In the genomic region with DNA sequence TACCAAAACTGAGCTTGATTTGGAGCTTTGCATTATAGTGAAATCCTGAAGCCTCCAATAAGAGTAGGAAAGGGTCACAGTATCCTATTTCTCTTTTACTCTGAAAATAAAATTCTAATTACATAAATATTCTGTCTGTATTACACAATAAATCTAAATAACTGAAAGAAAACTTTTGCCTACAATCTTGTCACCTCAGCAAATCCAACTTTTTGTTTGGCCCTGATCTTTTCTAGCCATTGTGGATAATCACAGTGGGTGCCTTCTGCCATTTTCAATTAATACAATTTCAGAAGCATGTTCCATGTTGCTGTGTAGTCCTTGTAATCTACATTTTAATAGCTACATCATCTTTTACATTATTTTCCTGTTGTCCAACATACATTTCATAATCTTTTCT, we compare ENCODE assay signal across 20 cellular contexts. TPM values are rescaled to one million over a fixed set of nuclear protein-coding genes. Genes with fewer than 3 reads are reported as not detected.
DNase-seq lines count a peak whose midpoint lies in the region; ATAC-seq, FAIRE-seq and TF ChIP-seq lines count a peak whose summit lies in the region.
"Had no signal": no experiment of that assay in that cellular context is flagged by ENCODE, and none has a peak within 500 bp of the region (broad histone marks: within the 10 kb centered on the region; RNA-seq: fewer than 3 reads in every experiment).

No MANE protein-coding gene starts in this region.

- no peak overlapping the region for H3K9ac ChIP-seq in K562 (ENCODE audit: insufficient read depth in 1 of 2, low read depth in 2 of 2, low read length in 2 of 2)

- H3K9me3 ChIP-seq in A549 (peaks cover 3% of the 10 kb centered on the region; the same call in 1 of the 3 replicates), K562 (replicated peaks; ENCODE audit: control insufficient read depth, insufficient read depth, low read depth, low read length) (no peaks in the 10 kb centered on the region)
- H3K9me3 ChIP-seq: BE2C had no signal

- H3K27me3 ChIP-seq in HL-60 (ENCODE audit: insufficient read depth, poor library complexity, severe bottlenecking) (no peaks in the 10 kb centered on the region), K562 (ENCODE audit: control insufficient read depth in 2 of 2, insufficient read depth in 2 of 2, low read length in 2 of 2) (no peaks in the 10 kb centered on the region)

- peak overlapping the region; percentile 4 for H3K27ac Mint-ChIP-seq in activated CD4-positive, alpha-beta T cell treated with anti-CD3 and anti-CD28 coated beads, Interleukin-2, amount 10 ng/mL, durations not matched to agents 7 days and 5 days
- H3K27ac Mint-ChIP-seq in activated CD4-positive, alpha-beta T cell treated with anti-CD3 and anti-CD28 coated beads for 36 hours = no peak overlapping the region
- H3K27ac Mint-ChIP-seq: HFFc6 had no signal

- no peaks in the 10 kb centered on the region for H3K36me3 ChIP-seq in K562 (ENCODE audit: control insufficient read depth, insufficient read depth, low read length)
- H3K36me3 ChIP-seq: BE2C had no signal

- TF ChIP-seq POLR2A in A549 (IDR thresholded peaks at IDR 0.05; ENCODE audit: low read length) (no peak), K562 (conservative IDR thresholded peaks at IDR 0.05) (no peak)

- H3K4me3 Mint-ChIP-seq in activated CD4-positive, alpha-beta T cell treated with anti-CD3 and anti-CD28 coated beads, Interleukin-2, amount 10 ng/mL, durations not matched to agents 7 days and 5 days = no peak overlapping the region
- H3K4me3 Mint-ChIP-seq in activated CD4-positive, alpha-beta T cell treated with anti-CD3 and anti-CD28 coated beads for 36 hours = no peak overlapping the region
- H3K4me3 Mint-ChIP-seq: CD14-positive monocyte, HFFc6 had no signal

- no peak for DNase-seq in activated CD4-positive, alpha-beta T cell treated with anti-CD3 and anti-CD28 coated beads, Interleukin-2, amount 10 ng/mL, durations not matched to agents 7 days and 5 days
- DNase-seq in activated CD4-positive, alpha-beta T cell treated with anti-CD3 and anti-CD28 coated beads for 36 hours = no peak
- DNase-seq in A549 (ENCODE audit: low read depth in 1 of 2, low spot score in 1 of 2) (no peak), HL-60 (ENCODE audit: low read depth in 1 of 2, low spot score in 1 of 2) (no peak), K562 (ENCODE audit: extremely low read depth in 1 of 4, low spot score in 3 of 4) (no peak), NCI-H2171 (lab: John Stamatoyannopoulos, UW) (no peak)
- DNase-seq: ACHN; BE2C; CD4-positive, alpha-beta memory T cell; DMS153; DMS79; GDM1; GOT3; H7; HFFc6 had no signal

- ATAC-seq in activated CD4-positive, alpha-beta T cell treated with anti-CD3 and anti-CD28 coated beads for 36 hours = no peak
- no peak for ATAC-seq in A549
- no peak for ATAC-seq in K562
- ATAC-seq in SK-N-SH treated with all-trans-retinoic acid at 6 μM for 48 hours = no peak
- ATAC-seq: HCT116, HepG2 had no signal

- H3K4me2 ChIP-seq in A549 (no peak overlapping the region), K562 (ENCODE audit: insufficient read depth, low read length) (no peak overlapping the region)

- H3K27me3 Mint-ChIP-seq in activated CD4-positive, alpha-beta T cell treated with anti-CD3 and anti-CD28 coated beads, Interleukin-2, amount 10 ng/mL, durations not matched to agents 7 days and 5 days = peaks cover 17% of the 10 kb centered on the region
- peaks cover 9% of the 10 kb centered on the region for H3K27me3 Mint-ChIP-seq in activated CD4-positive, alpha-beta T cell treated with anti-CD3 and anti-CD28 coated beads for 36 hours

- intact Hi-C loops in activated CD4-positive, alpha-beta T cell treated with anti-CD3 and anti-CD28 coated beads for 36 hours (cut with DNase I, micrococcal nuclease) = no loop called here
- intact Hi-C loops in K562 (cut with micrococcal nuclease) = loop anchor here (2.0 kb wide), 1 partner anchor 38 kb away; no protein-coding TSS in a partner anchor

- H4K20me1 ChIP-seq in K562 (replicated peaks; ENCODE audit: control insufficient read depth, insufficient read depth, low read length) = no peaks in the 10 kb centered on the region

- H3K36me3 Mint-ChIP-seq in activated CD4-positive, alpha-beta T cell treated with anti-CD3 and anti-CD28 coated beads, Interleukin-2, amount 10 ng/mL, durations not matched to agents 7 days and 5 days (ENCODE audit: low read depth) = peaks cover 11% of the 10 kb centered on the region
- H3K36me3 Mint-ChIP-seq in activated CD4-positive, alpha-beta T cell treated with anti-CD3 and anti-CD28 coated beads for 36 hours (ENCODE audit: low read depth) = no peaks in the 10 kb centered on the region
- H3K36me3 Mint-ChIP-seq: CD14-positive monocyte had no signal

- CTCF ChIA-PET in activated CD4-positive, alpha-beta T cell treated with anti-CD3 and anti-CD28 coated beads, Interleukin-2, amount 10 ng/mL, durations not matched to agents 7 days and 5 days (lab: Charles Lee) = interaction anchor here (0.5 to 1.0 kb wide), 5 partner anchors 20 to 493 kb away, joined by 3 to 4 read pairs (median 3); no protein-coding TSS in a partner anchor
- CTCF ChIA-PET in activated CD4-positive, alpha-beta T cell treated with anti-CD3 and anti-CD28 coated beads for 36 hours (lab: Charles Lee) = interaction anchor here (1.0 to 1.1 kb wide), 2 partner anchors 10 to 135 kb away, joined by 3 to 5 read pairs; no protein-coding TSS in a partner anchor
- CTCF ChIA-PET in A549 (lab: Yijun Ruan, JAX) = no interaction called here
- CTCF ChIA-PET in K562 (lab: Yijun Ruan, JAX; ENCODE audit: low intra/inter-chr PET ratio) = no interaction called here

- H3K4me1 ChIP-seq in A549 (no peaks in the 10 kb centered on the region), K562 (replicated peaks in 1 of 2; ENCODE audit: control insufficient read depth in 2 of 2, insufficient read depth in 2 of 2, low read length in 2 of 2) (peaks cover 10 to 17% of the 10 kb centered on the region in 2 experiments; a peak in 4 of 5 replicates)
- H3K4me1 ChIP-seq: BE2C had no signal

- FAIRE-seq in A549 (lab: Jason Lieb, UNC) = no peak
- no peak for FAIRE-seq in K562 (lab: Jason Lieb, UNC)
- FAIRE-seq: HepG2 had no signal

- H3K9me3 Mint-ChIP-seq in activated CD4-positive, alpha-beta T cell treated with anti-CD3 and anti-CD28 coated beads, Interleukin-2, amount 10 ng/mL, durations not matched to agents 7 days and 5 days = peaks cover 14% of the 10 kb centered on the region
- H3K9me3 Mint-ChIP-seq in activated CD4-positive, alpha-beta T cell treated with anti-CD3 and anti-CD28 coated beads for 36 hours (ENCODE audit: low read depth) = peaks cover 3% of the 10 kb centered on the region
- H3K9me3 Mint-ChIP-seq: HFFc6 had no signal

- H3K9me1 ChIP-seq in K562 (ENCODE audit: control insufficient read depth, insufficient read depth, low read length) = no peaks in the 10 kb centered on the region

- BruUV-seq in K562 (replicated peaks; lab: Mats Ljungman, UMichigan) = no TSS peak

- peak overlapping the region; percentile 35; the same call in 1 of the 2 replicates for H2AFZ ChIP-seq in K562 (ENCODE audit: low read depth, low read length)

- TF ChIP-seq EP300 in A549 (IDR thresholded peaks at IDR 0.05) (no peak), K562 (IDR thresholded peaks at IDR 0.05; ENCODE audit: low read length) (no peak)

- H3K4me3 ChIP-seq in A549 = no peak overlapping the region
- H3K4me3 ChIP-seq in HL-60 (replicated peaks; ENCODE audit: insufficient read depth, low read length) = no peak overlapping the region
- no peak overlapping the region for H3K4me3 ChIP-seq in K562

- H3K79me2 ChIP-seq in K562 (ENCODE audit: control insufficient read depth, insufficient read depth, low read length) = no peaks in the 10 kb centered on the region

- in situ Hi-C loops in K562 (cut with MboI) = no loop called here

- POLR2A ChIA-PET in activated CD4-positive, alpha-beta T cell treated with anti-CD3 and anti-CD28 coated beads, Interleukin-2, amount 10 ng/mL, durations not matched to agents 7 days and 5 days (lab: Charles Lee) = interaction anchor here (1.4 kb wide), 1 partner anchor 30 kb away, joined by 3 read pairs; the partner anchor contains the start of gene TIPARP
- POLR2A ChIA-PET in activated CD4-positive, alpha-beta T cell treated with anti-CD3 and anti-CD28 coated beads for 36 hours (lab: Charles Lee) = no interaction called here
- POLR2A ChIA-PET in A549 (lab: Yijun Ruan, JAX) = no interaction called here
- POLR2A ChIA-PET in K562 (lab: Yijun Ruan, JAX) = interaction anchor here (1.1 to 1.2 kb wide), 2 partner anchors 10 to 116 kb away, joined by 5 read pairs; no protein-coding TSS in a partner anchor

- TF ChIP-seq RAD21 in A549 (conservative IDR thresholded peaks at IDR 0.05 in 1 of 2, IDR thresholded peaks at IDR 0.05 in 1 of 2) (no peak), K562 (CRISPR knock-in tag; conservative IDR thresholded peaks at IDR 0.05 in 1 of 2, IDR thresholded peaks at IDR 0.05 in 1 of 2) (no peak)

- H3K27ac ChIP-seq in A549 = no peak overlapping the region
- peak overlapping the region; percentile 67 for H3K27ac ChIP-seq in HL-60 (replicated peaks)
- no peak overlapping the region for H3K27ac ChIP-seq in K562 (ENCODE audit: extremely low read depth, low read depth, low read length)
- H3K27ac ChIP-seq: 22Rv1 had no signal

- TF ChIP-seq CTCF in A549 (IDR thresholded peaks at IDR 0.05) (no peak), HL-60 (IDR thresholded peaks at IDR 0.05; ENCODE audit: insufficient read depth, low read length) (no peak), K562 (IDR thresholded peaks at IDR 0.05 in 2 of 3, conservative IDR thresholded peaks at IDR 0.05 in 1 of 3; ENCODE audit: insufficient read depth in 2 of 3, low read depth in 1 of 3, low read length in 3 of 3) (no peak)

- peaks cover 28% of the 10 kb centered on the region for H3K4me1 Mint-ChIP-seq in activated CD4-positive, alpha-beta T cell treated with anti-CD3 and anti-CD28 coated beads, Interleukin-2, amount 10 ng/mL, durations not matched to agents 7 days and 5 days
- peaks cover 13% of the 10 kb centered on the region for H3K4me1 Mint-ChIP-seq in activated CD4-positive, alpha-beta T cell treated with anti-CD3 and anti-CD28 coated beads for 36 hours

RNA-seq across cellular contexts. Expression of gene TIPARP, which starts 29.4 kb away (rescaled TPM):
- 10 to 100 TPM; 58.0 to 66.0 TPM for total RNA-seq in activated CD4-positive, alpha-beta T cell treated with anti-CD3 and anti-CD28 coated beads, Interleukin-2, amount 10 ng/mL, durations not matched to agents 7 days and 5 days
- 10 to 100 TPM; 18.5 to 23.5 TPM for total RNA-seq in activated CD4-positive, alpha-beta T cell treated with anti-CD3 and anti-CD28 coated beads for 36 hours
- 16.5 and 16.7 TPM in 2 replicates for polyA plus RNA-seq in A549 (2011; rRNA removed)
- polyA plus RNA-seq in A549 (2012; cell fraction: cytosol; rRNA removed) = 8.3 and 10.4 TPM in 2 replicates
- 6.4 and 9.5 TPM in 2 replicates for polyA plus RNA-seq in A549 (2012; cell fraction: nucleus; rRNA removed)
- 11.8 to 13.8 TPM (median 13.3 TPM) in 3 replicates for polyA plus RNA-seq in A549 (2017; fragmentation: RNase III; extraction: RNeasy Plus Mini Kit Qiagen cat#74134 plus additional on column Dnase treatment)
- polyA minus RNA-seq in A549 (2011; rRNA and poly(A)+ RNA removed) = 32.6 and 35.8 TPM in 2 replicates
- total RNA-seq in K562 (2011; cell fraction: chromatin; rRNA removed; ENCODE audit: low replicate concordance) = 28.7 and 54.2 TPM in 2 replicates
- total RNA-seq in K562 (2011; cell fraction: nucleolus; rRNA removed) = 10.3 and 12.6 TPM in 2 replicates
- 17.4 and 19.8 TPM in 2 replicates for total RNA-seq in K562 (2011; cell fraction: nucleoplasm; rRNA removed)
- total RNA-seq in K562 (2014; rRNA removed) = 15.1 and 15.8 TPM in 2 replicates
- 23.6 and 27.5 TPM in 2 replicates for total RNA-seq in K562 (2014; rRNA removed; fragmentation: Illumina TruSeq; extraction: Trizol)
- total RNA-seq in K562 (2015; rRNA removed; fragmentation: Illumina TruSeq; extraction: Trizol) = 29.4 TPM in 2 replicates
- 14.6 and 16.1 TPM in 2 replicates for total RNA-seq in K562 (2021)
- polyA plus RNA-seq in K562 (2011; rRNA removed) = 11.9 and 12.2 TPM in 2 replicates
- 3.2 and 4.4 TPM in 2 replicates for polyA plus RNA-seq in K562 (2011; cell fraction: cytosol; rRNA removed)
- polyA plus RNA-seq in K562 (2011; cell fraction: nucleus; rRNA removed) = 9.7 and 13.4 TPM in 2 replicates
- polyA plus RNA-seq in K562 (2012) = 15.9 and 21.4 TPM in 2 replicates
- 18.3 and 20.4 TPM in 2 replicates for polyA plus RNA-seq in K562 (2014; fragmentation: Illumina TruSeq; extraction: Trizol)
- polyA plus RNA-seq in K562 (2014; fragmentation: Nextera tagmentation; extraction: Ambion mirVana) = 1 to 10 TPM; 2.4 to 3.5 TPM
- polyA plus RNA-seq in K562 (2014; rRNA removed) = 8.3 and 9.8 TPM in 2 replicates
- 16.7 and 20.8 TPM in 2 replicates for polyA minus RNA-seq in K562 (2011; rRNA and poly(A)+ RNA removed)
- polyA minus RNA-seq in K562 (2011; cell fraction: cytosol; rRNA and poly(A)+ RNA removed) = 9.1 and 11.1 TPM in 2 replicates
- 17.1 and 47.2 TPM in 2 replicates for polyA minus RNA-seq in K562 (2011; cell fraction: nucleus; rRNA and poly(A)+ RNA removed)

Comparison
In these comparisons a context has a peak if more than half of its experiments do, and no peak if none do; other contexts are left out.
1. POLR2A ChIA-PET loops: an anchor here in activated CD4-positive, alpha-beta T cell treated with anti-CD3 and anti-CD28 coated beads, Interleukin-2, amount 10 ng/mL, durations not matched to agents 7 days and 5 days (1.4 kb wide) and K562 (1.1 to 1.2 kb wide); none called in activated CD4-positive, alpha-beta T cell treated with anti-CD3 and anti-CD28 coated beads for 36 hours and A549.
2. CTCF ChIA-PET loops: an anchor here in activated CD4-positive, alpha-beta T cell treated with anti-CD3 and anti-CD28 coated beads, Interleukin-2, amount 10 ng/mL, durations not matched to agents 7 days and 5 days (0.5 to 1.0 kb wide) and activated CD4-positive, alpha-beta T cell treated with anti-CD3 and anti-CD28 coated beads for 36 hours (1.0 to 1.1 kb wide); none called in A549 and K562.